ENCODE assay signal across 8 cellular contexts in genomic region chr6:157019733-157020132, GRCh38.
DNase-seq lines count a peak whose midpoint lies in the region; ATAC-seq and TF ChIP-seq lines count a peak whose summit lies in the region.

No MANE protein-coding gene starts in this region.

- no peaks in the 10 kb centered on the region for H3K9me3 ChIP-seq in CD8-positive, alpha-beta T cell (ENCODE audit: low read length)
- no peaks in the 10 kb centered on the region for H3K9me3 ChIP-seq in adipocyte (ENCODE audit: control insufficient read depth, low read length)

- intact Hi-C loops in CD8-positive, alpha-beta T cell (cut with DNase I, micrococcal nuclease) = loop anchor here (1.0 to 5.0 kb wide), 9 partner anchors 65 to 1853 kb away; partner anchors contain the start of genes EZR (in 1 of the 2), TFB1M (in 1 of the 2) and ZDHHC14 (in 1 of the 2)

- ATAC-seq in CD8-positive, alpha-beta T cell = no peak

- no peak for DNase-seq in CD8-positive, alpha-beta T cell
- peak; percentile 18 for DNase-seq in Jurkat, Clone E6-1 (ENCODE audit: low read depth, low spot score)
- DNase-seq in adipocyte (ENCODE audit: low read depth) (peak; percentile 34), mesothelial cell of epicardium (ENCODE audit: low spot score in 2 of 2, unreplicated experiment in 2 of 2) (no peak), GF-D8 (lab: John Stamatoyannopoulos, UW) (no peak), islet precursor cell (no peak), HPDE6-E6E7 (ENCODE audit: extremely low spot score) (no peak), NCI-H187 treated with DMSO at 0.1 percent for 48 hours (lab: John Stamatoyannopoulos, UW) (no peak)

- no peaks in the 10 kb centered on the region for H3K36me3 ChIP-seq in CD8-positive, alpha-beta T cell (ENCODE audit: insufficient read depth, low read length)
- H3K36me3 ChIP-seq in adipocyte (ENCODE audit: control insufficient read depth, insufficient read depth, low read length, severe bottlenecking) = no peaks in the 10 kb centered on the region

- no peaks in the 10 kb centered on the region for H3K27me3 ChIP-seq in CD8-positive, alpha-beta T cell (ENCODE audit: insufficient read depth, low read length)
- no peaks in the 10 kb centered on the region for H3K27me3 ChIP-seq in adipocyte (replicated peaks; ENCODE audit: control insufficient read depth, insufficient read depth, low read length)

- H3K9ac ChIP-seq in adipocyte (ENCODE audit: low read length) = peak overlapping the region; percentile 98

- peaks cover 2% of the 10 kb centered on the region for H3K36me3 Mint-ChIP-seq in CD8-positive, alpha-beta T cell
- no peaks in the 10 kb centered on the region for H3K36me3 Mint-ChIP-seq in mesothelial cell of epicardium

- peaks cover 8% of the 10 kb centered on the region for H3K4me1 ChIP-seq in CD8-positive, alpha-beta T cell (ENCODE audit: insufficient read depth, low read length)
- H3K4me1 ChIP-seq in adipocyte (ENCODE audit: control insufficient read depth, insufficient read depth, low read length) = peaks cover 21% of the 10 kb centered on the region

- no peaks in the 10 kb centered on the region for H3K27me3 Mint-ChIP-seq in CD8-positive, alpha-beta T cell (ENCODE audit: low read depth)
- no peaks in the 10 kb centered on the region for H3K27me3 Mint-ChIP-seq in mesothelial cell of epicardium (ENCODE audit: low read depth)

- POLR2A ChIA-PET in CD8-positive, alpha-beta T cell (lab: Charles Lee) = interaction anchor here (1.2 to 4.0 kb wide), 6 partner anchors 10 to 300 kb away, joined by 3 to 22 read pairs (median 6); partner anchors contain the start of gene ARID1B

- H3K4me1 Mint-ChIP-seq in CD8-positive, alpha-beta T cell (ENCODE audit: low read depth) = peaks cover 50% of the 10 kb centered on the region
- peaks cover 34% of the 10 kb centered on the region for H3K4me1 Mint-ChIP-seq in mesothelial cell of epicardium

- H3K4me3 Mint-ChIP-seq in CD8-positive, alpha-beta T cell = peak overlapping the region; percentile 67
- peak overlapping the region; percentile 38 for H3K4me3 Mint-ChIP-seq in mesothelial cell of epicardium

- no peak for TF ChIP-seq CTCF in CD8-positive, alpha-beta T cell (IDR thresholded peaks at IDR 0.05)
- no peak for TF ChIP-seq CTCF in mesothelial cell of epicardium (IDR thresholded peaks at IDR 0.05; ENCODE audit: unreplicated experiment)

- H3K9me3 Mint-ChIP-seq in CD8-positive, alpha-beta T cell = no peaks in the 10 kb centered on the region
- H3K9me3 Mint-ChIP-seq in mesothelial cell of epicardium = no peaks in the 10 kb centered on the region

- H3K4me3 ChIP-seq in CD8-positive, alpha-beta T cell (ENCODE audit: low read depth, low read length) = no peak overlapping the region
- no peak overlapping the region for H3K4me3 ChIP-seq in Jurkat, Clone E6-1 (ENCODE audit: low read length)
- no peak overlapping the region for H3K4me3 ChIP-seq in adipocyte (ENCODE audit: low read length)

- CTCF ChIA-PET in CD8-positive, alpha-beta T cell (lab: Charles Lee) = interaction anchor here (1.7 kb wide), 1 partner anchor 455 kb away, joined by 6 read pairs; no protein-coding TSS in a partner anchor

- H3K27ac Mint-ChIP-seq in CD8-positive, alpha-beta T cell = peak overlapping the region; percentile 90
- H3K27ac Mint-ChIP-seq in mesothelial cell of epicardium = peak overlapping the region; percentile 85

- no peak overlapping the region for H3K27ac ChIP-seq in CD8-positive, alpha-beta T cell (ENCODE audit: low read depth, low read length)

Comparison
In these comparisons a context has a peak if more than half of its experiments do, and no peak if none do; other contexts are left out.
1. DNase-seq: peak in Jurkat, Clone E6-1 (single experiment) and adipocyte (single experiment); none in CD8-positive, alpha-beta T cell (0 of 7), mesothelial cell of epicardium (0 of 2), GF-D8 (single experiment), islet precursor cell (single experiment), HPDE6-E6E7 (single experiment) and NCI-H187 treated with DMSO at 0.1 percent for 48 hours (single experiment).